Comparison of ENCODE assay signal across 23 cellular contexts in genomic region chr14:79375336-79375735, GRCh38.
DNase-seq lines count a peak whose midpoint lies in the region; ATAC-seq, FAIRE-seq and TF ChIP-seq lines count a peak whose summit lies in the region.
"Had no signal": no experiment of that assay in that cellular context is flagged by ENCODE, and none has a peak within 500 bp of the region (broad histone marks: within the 10 kb centered on the region; RNA-seq: fewer than 3 reads in every experiment).

No MANE protein-coding gene starts in this region.

- H4K20me1 ChIP-seq in HepG2 (ENCODE audit: insufficient read depth, low read length): no peaks in the 10 kb centered on the region

- H3K9me3 ChIP-seq in trophoblast cell (ENCODE audit: insufficient read depth, low read depth, low read length) (no peaks in the 10 kb centered on the region), psoas muscle (no peaks in the 10 kb centered on the region), HepG2 (ENCODE audit: low read length) (peaks cover 59% of the 10 kb centered on the region)
- H3K9me3 ChIP-seq: Caco-2 had no signal

- intact Hi-C loops in psoas muscle (cut with DNase I): no loop called here
- intact Hi-C loops in HepG2 (cut with micrococcal nuclease; ENCODE audit: unreplicated experiment): no loop called here

- no peak overlapping the region for H3K4me3 ChIP-seq in trophoblast cell (ENCODE audit: low read depth, low read length)
- H3K4me3 ChIP-seq in psoas muscle: no peak overlapping the region
- H3K4me3 ChIP-seq in HepG2 (replicated peaks in 1 of 3; ENCODE audit: insufficient read depth in 1 of 3, low read depth in 2 of 3, low read length in 3 of 3): no peak overlapping the region
- H3K4me3 ChIP-seq: GM12878, GM23248 had no signal

- BruUV-seq in HepG2 (replicated peaks; lab: Mats Ljungman, UMichigan): no TSS peak

- H3K18ac ChIP-seq in trophoblast cell (ENCODE audit: low read length): no peak overlapping the region

- no peak for TF ChIP-seq POLR2A in HepG2 (IDR thresholded peaks at IDR 0.05; ENCODE audit: insufficient read depth in 1 of 2, low read depth in 2 of 2, low read length in 2 of 2)

- H3K36me3 ChIP-seq in trophoblast cell (ENCODE audit: control insufficient read depth in 1 of 2, insufficient read depth in 2 of 2, low read length in 2 of 2) (no peaks in the 10 kb centered on the region), psoas muscle (ENCODE audit: insufficient read depth in 1 of 2, low read depth in 1 of 2) (no peaks in the 10 kb centered on the region), HepG2 (replicated peaks in 1 of 2; ENCODE audit: control insufficient read depth in 1 of 2, insufficient read depth in 2 of 2, low read length in 2 of 2) (no peaks in the 10 kb centered on the region)

- H3K27ac ChIP-seq in trophoblast cell (ENCODE audit: low read depth, low read length): no peak overlapping the region
- H3K27ac ChIP-seq in psoas muscle: no peak overlapping the region
- H3K27ac ChIP-seq in HepG2 (ENCODE audit: extremely low read length, insufficient read depth, low read length): no peak overlapping the region
- H3K27ac ChIP-seq: 22Rv1, C4-2B, GM23248, RWPE1 had no signal

- H3K9ac ChIP-seq in trophoblast cell (ENCODE audit: low read length): no peak overlapping the region
- no peak overlapping the region for H3K9ac ChIP-seq in HepG2 (ENCODE audit: insufficient read depth, low read depth, low read length)
- H3K9ac ChIP-seq: GM23248 had no signal

- TF ChIP-seq EP300 in HepG2 (IDR thresholded peaks at IDR 0.05; ENCODE audit: low read depth in 2 of 2, low read length in 2 of 2) (no peak), HepG2 (CRISPR knock-in tag; IDR thresholded peaks at IDR 0.05; ENCODE audit: borderline replicate concordance) (no peak)

- H3K4ac ChIP-seq in trophoblast cell (ENCODE audit: low read depth, low read length): no peak overlapping the region

- no peak overlapping the region for H4K12ac ChIP-seq in trophoblast cell (ENCODE audit: low read depth, low read length)

- in situ Hi-C loops in HepG2 (cut with HindIII; ENCODE audit: extremely low pct_ligation_motif_present, low pct_unique_long_range_greater_than_20kb): no loop called here

- no peak overlapping the region for H2BK5ac ChIP-seq in trophoblast cell (ENCODE audit: low read depth, low read length, poor library complexity)

- peak; percentile 15 to 54 for DNase-seq in NCI-H524 (lab: John Stamatoyannopoulos, UW)
- no peak for DNase-seq in NCI-H524 treated with DMSO at 0.1 percent for 48 hours (lab: John Stamatoyannopoulos, UW)
- DNase-seq in NCI-H2171 treated with DMSO at 0.1 percent for 48 hours (lab: John Stamatoyannopoulos, UW): peak; percentile 84
- peak; percentile 6 for DNase-seq in glomerular visceral epithelial cell (ENCODE audit: extremely low spot score)
- DNase-seq in trophoblast cell: no peak
- DNase-seq in psoas muscle: no peak
- no peak for DNase-seq in HepG2 (ENCODE audit: low spot score)
- DNase-seq: Caco-2; CD8-positive, alpha-beta T cell; GDM1; GM23248; HCEC 1CT; NCI-H1048; NCI-H1417; NCI-H1694; NCI-H2029 treated with DMSO at 0.1 percent for 48 hours; SHP77 had no signal

- no peaks in the 10 kb centered on the region for H3K4me1 ChIP-seq in trophoblast cell (ENCODE audit: control insufficient read depth in 1 of 2, insufficient read depth in 2 of 2, low read length in 2 of 2)
- no peaks in the 10 kb centered on the region for H3K4me1 ChIP-seq in psoas muscle
- H3K4me1 ChIP-seq in HepG2 (ENCODE audit: insufficient read depth, low read length): no peaks in the 10 kb centered on the region
- H3K4me1 ChIP-seq: Caco-2 had no signal

- no peaks in the 10 kb centered on the region for H3K79me1 ChIP-seq in trophoblast cell (ENCODE audit: low read length)

- no peak overlapping the region for H2BK12ac ChIP-seq in trophoblast cell (ENCODE audit: low read length)

- no peak overlapping the region for H2BK120ac ChIP-seq in trophoblast cell (ENCODE audit: insufficient read depth, low read length, poor library complexity)

- H3K23ac ChIP-seq in trophoblast cell (ENCODE audit: low read length): peak overlapping the region; percentile 53

- no peak for ATAC-seq in psoas muscle
- no peak for ATAC-seq in HepG2
- no peak for ATAC-seq in GM21717 (IDR thresholded peaks at IDR 0.05; ENCODE audit: unreplicated experiment)
- ATAC-seq: CD8-positive, alpha-beta T cell; GM12878; Panc1 had no signal

- no peak overlapping the region for H4K91ac ChIP-seq in trophoblast cell (ENCODE audit: low read depth, low read length)

- H4K8ac ChIP-seq in trophoblast cell (ENCODE audit: low read depth, low read length): no peak overlapping the region

- no peak overlapping the region for H2AK5ac ChIP-seq in trophoblast cell (ENCODE audit: low read length)

- H3K4me2 ChIP-seq in trophoblast cell (ENCODE audit: low read length) (no peak overlapping the region), HepG2 (ENCODE audit: low read depth, low read length) (no peak overlapping the region)

- WGBS in trophoblast cell (ENCODE audit: extremely low coverage, insufficient coverage, insufficient read length): no CpG with 5 or more reads among the region's 7 CpGs
- WGBS in psoas muscle, 3 donors: 35 to 41% (median 36%) methylated on average over 7 of the region's 7 CpGs
- 38% methylated on average over 5 of the region's 7 CpGs for WGBS in HepG2 (ENCODE audit: low lambda C conversion rate)

- no peak for TF ChIP-seq RAD21 in HepG2 (CRISPR knock-in tag; IDR thresholded peaks at IDR 0.05)

- POLR2A ChIA-PET in HepG2 (lab: Yijun Ruan, JAX): no interaction called here

- H3K14ac ChIP-seq in trophoblast cell (ENCODE audit: low read length): no peak overlapping the region

- TF ChIP-seq CTCF in psoas muscle (IDR thresholded peaks at IDR 0.05): no peak
- TF ChIP-seq CTCF in HepG2 (CRISPR knock-in tag; IDR thresholded peaks at IDR 0.05): no peak

- H3K79me2 ChIP-seq in trophoblast cell (ENCODE audit: control insufficient read depth, insufficient read depth, low read length, poor library complexity) (no peaks in the 10 kb centered on the region), HepG2 (ENCODE audit: insufficient read depth, low read length) (no peaks in the 10 kb centered on the region)

- no peak for FAIRE-seq in HepG2 (lab: Jason Lieb, UNC)
- FAIRE-seq: GM12878 had no signal

- H3K27me3 ChIP-seq in trophoblast cell (ENCODE audit: insufficient read depth, low read length) (no peaks in the 10 kb centered on the region), psoas muscle (ENCODE audit: insufficient read depth in 3 of 3, low read length in 2 of 3) (no peaks in the 10 kb centered on the region), HepG2 (ENCODE audit: control insufficient read depth in 1 of 2, insufficient read depth in 2 of 2, low read length in 2 of 2) (no peaks in the 10 kb centered on the region)

- CTCF ChIA-PET in HepG2 (lab: Yijun Ruan, JAX; ENCODE audit: low intra/inter-chr PET ratio, low total read pairs): no interaction called here

- no peak overlapping the region for H2AFZ ChIP-seq in trophoblast cell (ENCODE audit: insufficient read depth, low read length, poor library complexity)
- no peak overlapping the region for H2AFZ ChIP-seq in HepG2 (ENCODE audit: low read length)
- H2AFZ ChIP-seq: GM23248 had no signal

TF ChIP-seq in HepG2, 621 proteins besides CTCF, POLR2A, EP300 and RAD21:
- TF ChIP-seq ZBED4 (CRISPR knock-in tag; IDR thresholded peaks at IDR 0.05; ENCODE audit: borderline replicate concordance) (no peak), KDM1A (CRISPR knock-in tag; IDR thresholded peaks at IDR 0.05) (no peak), DZIP1 (CRISPR knock-in tag; IDR thresholded peaks at IDR 0.05) (no peak)
TF ChIP-seq in HepG2: peak in this region for 0.

Comparison
In these comparisons a context has a peak if more than half of its experiments do, and no peak if none do; other contexts are left out.
1. DNase-seq: peak in NCI-H524 (2 of 2), NCI-H2171 treated with DMSO at 0.1 percent for 48 hours (single experiment) and glomerular visceral epithelial cell (single experiment); none in NCI-H524 treated with DMSO at 0.1 percent for 48 hours (single experiment), trophoblast cell (0 of 2), psoas muscle (0 of 2) and HepG2 (single experiment).